In the genomic region with DNA sequence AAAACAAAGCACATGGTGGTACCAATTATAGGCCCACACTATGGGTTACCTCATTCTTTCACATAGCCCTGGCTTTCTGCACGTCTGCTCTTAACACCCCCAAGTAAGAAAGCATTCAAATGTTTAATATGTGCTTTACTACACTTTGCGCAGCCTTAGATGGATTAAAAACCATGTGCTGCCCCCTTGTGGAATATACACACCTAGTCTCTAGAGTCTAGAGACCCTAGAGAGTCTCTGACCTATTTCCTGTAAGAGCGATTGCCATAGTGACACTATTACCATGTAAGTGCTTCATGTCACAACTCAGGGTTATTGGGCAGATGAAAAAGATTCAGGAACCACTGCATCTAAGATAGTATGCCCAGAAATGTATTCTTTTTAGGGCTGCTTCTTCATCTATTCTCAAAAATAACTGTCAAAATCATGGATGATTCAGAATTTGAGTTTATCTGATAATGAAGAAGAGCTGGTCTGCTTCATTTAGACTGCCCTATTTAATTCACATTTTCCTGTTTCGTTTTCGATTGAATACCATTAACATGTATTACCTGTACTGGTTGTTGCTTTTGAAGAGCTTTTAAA, we compare ENCODE assay signal across 9 cellular contexts.
A peak's percentile ranks its signal among the peaks of the same experiment; 100 is the strongest.
DNase-seq lines count a peak whose midpoint lies in the region; ATAC-seq, FAIRE-seq and TF ChIP-seq lines count a peak whose summit lies in the region.
"Had no signal": no experiment of that assay in that cellular context is flagged by ENCODE, and none has a peak within 500 bp of the region (broad histone marks: within the 10 kb centered on the region; RNA-seq: fewer than 3 reads in every experiment).

No MANE protein-coding gene starts in this region.

- DNase-seq in NCI-H2196 (lab: John Stamatoyannopoulos, UW; ENCODE audit: unreplicated experiment), result peak; percentile 45
- no peak for DNase-seq in NCI-H2196 treated with DMSO at 0.1 percent for 48 hours (lab: John Stamatoyannopoulos, UW; ENCODE audit: unreplicated experiment)
- DNase-seq in NCI-H446 treated with DMSO at 0.1 percent for 48 hours (lab: John Stamatoyannopoulos, UW), result peak; percentile 3
- peak; percentile 65 for DNase-seq in activated CD8-positive, alpha-beta T cell treated with anti-CD3 and anti-CD28 coated beads, Interleukin-2, amount 10 ng/mL, durations not matched to agents 7 days and 5 days
- no peak for DNase-seq in GM12891 (ENCODE audit: insufficient read length, low spot score)

- H3K36me3 Mint-ChIP-seq in activated CD8-positive, alpha-beta T cell treated with anti-CD3 and anti-CD28 coated beads, Interleukin-2, amount 10 ng/mL, durations not matched to agents 7 days and 5 days (ENCODE audit: low read depth), result no peaks in the 10 kb centered on the region

- peaks cover 15% of the 10 kb centered on the region for H3K4me1 Mint-ChIP-seq in activated CD8-positive, alpha-beta T cell treated with anti-CD3 and anti-CD28 coated beads, Interleukin-2, amount 10 ng/mL, durations not matched to agents 7 days and 5 days (ENCODE audit: low read depth)
- H3K4me1 Mint-ChIP-seq: central memory CD8-positive, alpha-beta T cell had no signal

- H3K4me3 Mint-ChIP-seq in activated CD8-positive, alpha-beta T cell treated with anti-CD3 and anti-CD28 coated beads, Interleukin-2, amount 10 ng/mL, durations not matched to agents 7 days and 5 days, result no peak overlapping the region
- H3K4me3 Mint-ChIP-seq: central memory CD8-positive, alpha-beta T cell had no signal

- POLR2A ChIA-PET in activated CD8-positive, alpha-beta T cell treated with anti-CD3 and anti-CD28 coated beads, Interleukin-2, amount 10 ng/mL, durations not matched to agents 7 days and 5 days (lab: Charles Lee), result no interaction called here

- H3K9me3 Mint-ChIP-seq in activated CD8-positive, alpha-beta T cell treated with anti-CD3 and anti-CD28 coated beads, Interleukin-2, amount 10 ng/mL, durations not matched to agents 7 days and 5 days (ENCODE audit: insufficient read depth), result no peaks in the 10 kb centered on the region
- H3K9me3 Mint-ChIP-seq: central memory CD8-positive, alpha-beta T cell had no signal

- peak; percentile 91 for ATAC-seq in GM19455 (IDR thresholded peaks at IDR 0.05; ENCODE audit: unreplicated experiment)
- peak; percentile 86 for ATAC-seq in HG03378 (IDR thresholded peaks at IDR 0.05; ENCODE audit: unreplicated experiment)
- ATAC-seq in activated CD8-positive, alpha-beta T cell treated with anti-CD3 and anti-CD28 coated beads, Interleukin-2, amount 10 ng/mL, durations not matched to agents 7 days and 5 days, result peak; percentile 97

- peak; percentile 93 for FAIRE-seq in islet of Langerhans (lab: Jason Lieb, UNC)
- no peak for FAIRE-seq in GM12891 (lab: Jason Lieb, UNC)

- TF ChIP-seq POLR2A in GM12891 (IDR thresholded peaks at IDR 0.05; ENCODE audit: low read depth, low read length), result no peak

- no peak overlapping the region for H3K27ac Mint-ChIP-seq in activated CD8-positive, alpha-beta T cell treated with anti-CD3 and anti-CD28 coated beads, Interleukin-2, amount 10 ng/mL, durations not matched to agents 7 days and 5 days

- peaks cover 8% of the 10 kb centered on the region for H3K27me3 Mint-ChIP-seq in activated CD8-positive, alpha-beta T cell treated with anti-CD3 and anti-CD28 coated beads, Interleukin-2, amount 10 ng/mL, durations not matched to agents 7 days and 5 days (ENCODE audit: low read depth)
- H3K27me3 Mint-ChIP-seq: central memory CD8-positive, alpha-beta T cell had no signal

- CTCF ChIA-PET in activated CD8-positive, alpha-beta T cell treated with anti-CD3 and anti-CD28 coated beads, Interleukin-2, amount 10 ng/mL, durations not matched to agents 7 days and 5 days (lab: Charles Lee), result interaction anchor here (0.7 to 1.0 kb wide), 8 partner anchors 9 to 87 kb away, joined by 3 to 8 read pairs (median 4); no protein-coding TSS in a partner anchor

TF ChIP-seq in GM12891, 5 proteins besides CTCF, POLR2A, EP300 and RAD21:
- no peak for TF ChIP-seq POU2F2 (IDR thresholded peaks at IDR 0.05; ENCODE audit: low read depth, low read length)
- TF ChIP-seq POLR2AphosphoS5 (IDR thresholded peaks at IDR 0.05; ENCODE audit: low read depth, low read length), result no peak
- TF ChIP-seq PAX5 (IDR thresholded peaks at IDR 0.05; ENCODE audit: insufficient read depth, low read length, severe bottlenecking), result no peak
- TF ChIP-seq SPI1 (IDR thresholded peaks at IDR 0.05; ENCODE audit: low read depth, low read length), result no peak
- TF ChIP-seq TAF1 (IDR thresholded peaks at IDR 0.05; ENCODE audit: low read depth, low read length), result no peak

Comparison
In these comparisons a context has a peak if more than half of its experiments do, and no peak if none do; other contexts are left out.
1. DNase-seq: peak in NCI-H2196 (single experiment), NCI-H446 treated with DMSO at 0.1 percent for 48 hours (single experiment) and activated CD8-positive, alpha-beta T cell treated with anti-CD3 and anti-CD28 coated beads, Interleukin-2, amount 10 ng/mL, durations not matched to agents 7 days and 5 days (single experiment); none in NCI-H2196 treated with DMSO at 0.1 percent for 48 hours (single experiment) and GM12891 (single experiment).
2. Peak in every context shown above with its lines, with median percentiles within 50 percentile points of each other: ATAC-seq.